ENCODE assay signal across 10 cellular contexts in genomic region chr22:46089426-46090041, GRCh38.
DNase-seq lines count a peak whose midpoint lies in the region; ATAC-seq and TF ChIP-seq lines count a peak whose summit lies in the region.
"Had no signal": no experiment of that assay in that cellular context is flagged by ENCODE, and none has a peak within 500 bp of the region (broad histone marks: within the 10 kb centered on the region; RNA-seq: fewer than 3 reads in every experiment).

No MANE protein-coding gene starts in this region.

- ATAC-seq in Right ventricle myocardium superior (ENCODE audit: poor library complexity), result no peak
- ATAC-seq in activated T-cell treated with anti-CD3 and anti-CD28 coated beads, Interleukin-2, amount 50 U/mL, for 4 hours, result no peak
- ATAC-seq in activated CD8-positive, alpha-beta T cell treated with anti-CD3 and anti-CD28 coated beads for 36 hours, result no peak

- DNase-seq in ascending aorta (ENCODE audit: low spot score in 2 of 2) (peak in 1 of 2 donors; percentile 68), Right ventricle myocardium superior (peak; percentile 42), osteocyte (ENCODE audit: extremely low spot score, unreplicated experiment) (no peak), vagina (ENCODE audit: extremely low spot score in 2 of 2) (no peak), Ammon's horn (ENCODE audit: low spot score) (no peak), GM20000 (ENCODE audit: low spot score) (no peak)
- DNase-seq in activated T-cell treated with anti-CD3 and anti-CD28 coated beads, Interleukin-2, amount 50 U/mL, for 4 hours, result no peak
- DNase-seq in activated CD8-positive, alpha-beta T cell treated with anti-CD3 and anti-CD28 coated beads for 36 hours, result no peak
- DNase-seq: midbrain, NCI-H2081 treated with DMSO at 0.1 percent for 48 hours had no signal

- no peak for TF ChIP-seq POLR2A in vagina (IDR thresholded peaks at IDR 0.05)

- H3K9me3 Mint-ChIP-seq in osteocyte (ENCODE audit: unreplicated experiment), result no peaks in the 10 kb centered on the region
- H3K9me3 Mint-ChIP-seq in activated T-cell treated with anti-CD3 and anti-CD28 coated beads, Interleukin-2, amount 50 U/mL, for 4 hours, result no peaks in the 10 kb centered on the region
- H3K9me3 Mint-ChIP-seq in activated CD8-positive, alpha-beta T cell treated with anti-CD3 and anti-CD28 coated beads for 36 hours, result no peaks in the 10 kb centered on the region

- no peaks in the 10 kb centered on the region for H3K27me3 Mint-ChIP-seq in osteocyte (ENCODE audit: unreplicated experiment)
- H3K27me3 Mint-ChIP-seq in activated T-cell treated with anti-CD3 and anti-CD28 coated beads, Interleukin-2, amount 50 U/mL, for 4 hours (ENCODE audit: low read depth), result no peaks in the 10 kb centered on the region
- H3K27me3 Mint-ChIP-seq in activated CD8-positive, alpha-beta T cell treated with anti-CD3 and anti-CD28 coated beads for 36 hours, result no peaks in the 10 kb centered on the region

- H3K36me3 ChIP-seq in ascending aorta (peaks cover 8 to 36% of the 10 kb centered on the region in 2 donors), vagina (peaks cover 0 to 22% of the 10 kb centered on the region in 2 donors)

- intact Hi-C loops in ascending aorta (cut with DNase I) (no loop called here), Right ventricle myocardium superior (cut with DNase I) (no loop called here), vagina (cut with DNase I) (no loop called here)
- intact Hi-C loops in activated CD8-positive, alpha-beta T cell treated with anti-CD3 and anti-CD28 coated beads for 36 hours (cut with micrococcal nuclease), result no loop called here

- peaks cover 15% of the 10 kb centered on the region for H3K36me3 Mint-ChIP-seq in osteocyte (ENCODE audit: unreplicated experiment)
- no peaks in the 10 kb centered on the region for H3K36me3 Mint-ChIP-seq in activated T-cell treated with anti-CD3 and anti-CD28 coated beads, Interleukin-2, amount 50 U/mL, for 4 hours (ENCODE audit: insufficient read depth)
- no peaks in the 10 kb centered on the region for H3K36me3 Mint-ChIP-seq in activated CD8-positive, alpha-beta T cell treated with anti-CD3 and anti-CD28 coated beads for 36 hours (ENCODE audit: low read depth)

- H3K4me3 Mint-ChIP-seq in osteocyte (ENCODE audit: unreplicated experiment), result no peak overlapping the region
- H3K4me3 Mint-ChIP-seq in activated T-cell treated with anti-CD3 and anti-CD28 coated beads, Interleukin-2, amount 50 U/mL, for 4 hours, result no peak overlapping the region
- H3K4me3 Mint-ChIP-seq in activated CD8-positive, alpha-beta T cell treated with anti-CD3 and anti-CD28 coated beads for 36 hours, result no peak overlapping the region

- peaks cover 50% of the 10 kb centered on the region for H3K4me1 Mint-ChIP-seq in osteocyte (ENCODE audit: unreplicated experiment)
- no peaks in the 10 kb centered on the region for H3K4me1 Mint-ChIP-seq in activated T-cell treated with anti-CD3 and anti-CD28 coated beads, Interleukin-2, amount 50 U/mL, for 4 hours (ENCODE audit: low read depth)
- no peaks in the 10 kb centered on the region for H3K4me1 Mint-ChIP-seq in activated CD8-positive, alpha-beta T cell treated with anti-CD3 and anti-CD28 coated beads for 36 hours (ENCODE audit: low read depth)

- H3K4me3 ChIP-seq in ascending aorta (peak overlapping the region; percentile 32 to 40), vagina (peak overlapping the region; percentile 37 to 45)

- H3K27me3 ChIP-seq in ascending aorta (no peaks in the 10 kb centered on the region), vagina (no peaks in the 10 kb centered on the region)

- CTCF ChIA-PET in activated CD8-positive, alpha-beta T cell treated with anti-CD3 and anti-CD28 coated beads for 36 hours (lab: Charles Lee), result interaction anchor here (0.6 to 1.4 kb wide), 3 partner anchors 27 to 95 kb away, joined by 3 to 4 read pairs (median 3); no protein-coding TSS in a partner anchor

- POLR2A ChIA-PET in activated CD8-positive, alpha-beta T cell treated with anti-CD3 and anti-CD28 coated beads for 36 hours (lab: Charles Lee), result no interaction called here

- H3K27ac ChIP-seq in ascending aorta, result peak overlapping the region; percentile 96 to 100
- H3K27ac ChIP-seq in vagina, result peak overlapping the region; percentile 100

- H3K4me1 ChIP-seq in ascending aorta (peaks cover 43 to 97% of the 10 kb centered on the region in 2 donors), vagina (peaks cover 100% of the 10 kb centered on the region)

- H3K9me3 ChIP-seq in ascending aorta (no peaks in the 10 kb centered on the region), vagina (no peaks in the 10 kb centered on the region)

- H3K27ac Mint-ChIP-seq in osteocyte (ENCODE audit: unreplicated experiment), result peak overlapping the region; percentile 88
- H3K27ac Mint-ChIP-seq in activated CD8-positive, alpha-beta T cell treated with anti-CD3 and anti-CD28 coated beads for 36 hours, result no peak overlapping the region

- TF ChIP-seq CTCF in ascending aorta (IDR thresholded peaks at IDR 0.05), result no peak
- no peak for TF ChIP-seq CTCF in osteocyte (IDR thresholded peaks at IDR 0.05)
- no peak for TF ChIP-seq CTCF in vagina (IDR thresholded peaks at IDR 0.05)
- TF ChIP-seq CTCF in GM20000 (IDR thresholded peaks at IDR 0.05; ENCODE audit: extremely low read depth, missing control alignments), result no peak
- TF ChIP-seq CTCF in activated CD8-positive, alpha-beta T cell treated with anti-CD3 and anti-CD28 coated beads for 36 hours (IDR thresholded peaks at IDR 0.05), result no peak
